ENCODE assay signal across 8 cellular contexts in genomic region chr17:40311575-40311974, GRCh38. TPM values are rescaled to one million over a fixed set of nuclear protein-coding genes. Genes with fewer than 3 reads are reported as not detected.
DNase-seq lines count a peak whose midpoint lies in the region; ATAC-seq and TF ChIP-seq lines count a peak whose summit lies in the region.

No MANE protein-coding gene starts in this region.

- peaks cover 45% of the 10 kb centered on the region for H3K4me1 Mint-ChIP-seq in activated naive CD4-positive, alpha-beta T cell treated with anti-CD3 and anti-CD28 coated beads, Interleukin-2, amount 10 ng/mL, durations not matched to agents 7 days and 5 days

- no peak for ATAC-seq in activated naive CD4-positive, alpha-beta T cell treated with anti-CD3 and anti-CD28 coated beads, Interleukin-2, amount 50 U/mL, for 72 hours
- ATAC-seq in lung (ENCODE audit: insufficient read depth, low FRiP score), result no peak

- H3K9me3 ChIP-seq in ascending aorta (no peaks in the 10 kb centered on the region), lung (ENCODE audit: control insufficient read depth in 2 of 2, insufficient read depth in 1 of 2, low read length in 1 of 2) (no peaks in the 10 kb centered on the region)

- peak overlapping the region in 1 of 2 donors; percentile 2 for H3K4me3 ChIP-seq in ascending aorta
- H3K4me3 ChIP-seq in lung, result no peak overlapping the region

- H3K27ac Mint-ChIP-seq in activated naive CD4-positive, alpha-beta T cell treated with anti-CD3 and anti-CD28 coated beads, Interleukin-2, amount 10 ng/mL, durations not matched to agents 7 days and 5 days, result no peak overlapping the region
- no peak overlapping the region for H3K27ac Mint-ChIP-seq in activated naive CD4-positive, alpha-beta T cell treated with anti-CD3 and anti-CD28 coated beads, Interleukin-2, amount 50 U/mL, for 72 hours

- H3K9me3 Mint-ChIP-seq in activated naive CD4-positive, alpha-beta T cell treated with anti-CD3 and anti-CD28 coated beads, Interleukin-2, amount 10 ng/mL, durations not matched to agents 7 days and 5 days, result no peaks in the 10 kb centered on the region
- no peaks in the 10 kb centered on the region for H3K9me3 Mint-ChIP-seq in activated naive CD4-positive, alpha-beta T cell treated with anti-CD3 and anti-CD28 coated beads, Interleukin-2, amount 50 U/mL, for 72 hours

- DNase-seq in activated naive CD4-positive, alpha-beta T cell treated with anti-CD3 and anti-CD28 coated beads, Interleukin-2, amount 10 ng/mL, durations not matched to agents 7 days and 5 days, result peak; percentile 17
- DNase-seq in activated naive CD4-positive, alpha-beta T cell treated with anti-CD3 and anti-CD28 coated beads, Interleukin-2, amount 50 U/mL, for 72 hours (ENCODE audit: low spot score in 2 of 2), result no peak
- DNase-seq in ascending aorta (ENCODE audit: low spot score in 2 of 2) (peak in 1 of 2 donors; percentile 75), lung (ENCODE audit: low spot score) (no peak), NCI-H2227 treated with DMSO at 0.1 percent for 48 hours (lab: John Stamatoyannopoulos, UW) (no peak), AG20443 (ENCODE audit: low spot score) (no peak), ecto neural progenitor cell (ENCODE audit: low spot score) (no peak), occipital lobe (lab: John Stamatoyannopoulos, UW) (no peak)

- no peaks in the 10 kb centered on the region for H3K36me3 Mint-ChIP-seq in activated naive CD4-positive, alpha-beta T cell treated with anti-CD3 and anti-CD28 coated beads, Interleukin-2, amount 10 ng/mL, durations not matched to agents 7 days and 5 days
- H3K36me3 Mint-ChIP-seq in activated naive CD4-positive, alpha-beta T cell treated with anti-CD3 and anti-CD28 coated beads, Interleukin-2, amount 50 U/mL, for 72 hours, result no peaks in the 10 kb centered on the region

- peak overlapping the region; percentile 82 to 91 for H3K27ac ChIP-seq in ascending aorta
- peak overlapping the region; percentile 72 to 81 for H3K27ac ChIP-seq in lung (ENCODE audit: low read depth in 1 of 2, low read length in 1 of 2)

- H3K27me3 Mint-ChIP-seq in activated naive CD4-positive, alpha-beta T cell treated with anti-CD3 and anti-CD28 coated beads, Interleukin-2, amount 10 ng/mL, durations not matched to agents 7 days and 5 days, result no peaks in the 10 kb centered on the region

- H3K36me3 ChIP-seq in ascending aorta (no peaks in the 10 kb centered on the region), lung (ENCODE audit: control insufficient read depth in 2 of 2, insufficient read depth in 2 of 2, low read length in 2 of 2) (no peaks in the 10 kb centered on the region)

- H3K4me1 ChIP-seq in ascending aorta (peaks cover 60 to 80% of the 10 kb centered on the region in 2 donors), lung (ENCODE audit: control insufficient read depth in 2 of 2, insufficient read depth in 2 of 2, low read length in 2 of 2) (peaks cover 41 to 73% of the 10 kb centered on the region in 2 donors)

- TF ChIP-seq CTCF in ascending aorta (IDR thresholded peaks at IDR 0.05) (no peak), lung (IDR thresholded peaks at IDR 0.05; ENCODE audit: control extremely low read depth, extremely low read depth) (no peak)

- intact Hi-C loops in ascending aorta (cut with DNase I), result loop anchor here (5.0 kb wide), 2 partner anchors 106 to 141 kb away; partner anchors contain the start of gene TOP2A

- no peaks in the 10 kb centered on the region for H3K27me3 ChIP-seq in ascending aorta
- no peaks in the 10 kb centered on the region for H3K27me3 ChIP-seq in lung (ENCODE audit: control insufficient read depth, insufficient read depth)

- no peak overlapping the region for H3K4me3 Mint-ChIP-seq in activated naive CD4-positive, alpha-beta T cell treated with anti-CD3 and anti-CD28 coated beads, Interleukin-2, amount 10 ng/mL, durations not matched to agents 7 days and 5 days

- CTCF ChIA-PET in activated naive CD4-positive, alpha-beta T cell treated with anti-CD3 and anti-CD28 coated beads, Interleukin-2, amount 10 ng/mL, durations not matched to agents 7 days and 5 days (lab: Charles Lee), result interaction anchor here (0.8 to 17.3 kb wide), 2 partner anchors 29 to 46 kb away, joined by 4 to 370 read pairs; partner anchors contain the start of gene GJD3

- WGBS in lung, 2 donors, result 0 to 15% methylated on average over 2 of the region's 2 CpGs

RNA-seq across cellular contexts. Expression of gene RARA, which starts 2.6 kb away (rescaled TPM):
- total RNA-seq in activated naive CD4-positive, alpha-beta T cell treated with anti-CD3 and anti-CD28 coated beads, Interleukin-2, amount 50 U/mL, for 72 hours, result 10 to 100 TPM; 21.0 to 23.0 TPM
- total RNA-seq in ascending aorta (77.3 TPM), lung (10 to 100 TPM; 36.4 to 75.3 TPM), occipital lobe (7.2 TPM)
- 10 to 100 TPM; 49.8 to 51.7 TPM for polyA plus RNA-seq in lung

RNA-seq across cellular contexts. Expression of gene CDC6, which starts 23.9 kb away (rescaled TPM):
- total RNA-seq in activated naive CD4-positive, alpha-beta T cell treated with anti-CD3 and anti-CD28 coated beads, Interleukin-2, amount 50 U/mL, for 72 hours, result 10 to 100 TPM; 81.8 to 86.7 TPM
- 1.2 TPM for total RNA-seq in ascending aorta
- total RNA-seq in lung, result 1 to 10 TPM; 5.5 to 5.7 TPM
- polyA plus RNA-seq in lung, result 1 to 10 TPM; 3.3 to 6.0 TPM
- total RNA-seq in occipital lobe, result 1.6 TPM

RNA-seq across cellular contexts. Expression of gene GJD3, which starts 53.0 kb away (rescaled TPM):
- not detected for total RNA-seq in activated naive CD4-positive, alpha-beta T cell treated with anti-CD3 and anti-CD28 coated beads, Interleukin-2, amount 50 U/mL, for 72 hours
- total RNA-seq in ascending aorta, result not detected
- 1 to 10 TPM in 1 of 2 donors, not detected in 1; 3.6 TPM for total RNA-seq in lung
- polyA plus RNA-seq in lung, result 1 to 10 TPM in 1 of 2 donors, under 1 TPM in 1; 0.53 to 1.4 TPM
- total RNA-seq in occipital lobe, result 0.31 TPM

Comparison
In these comparisons a context has a peak if more than half of its experiments do, and no peak if none do; other contexts are left out.
1. RNA of gene CDC6, which starts 23.9 kb away (total RNA-seq): 81.8 to 86.7 TPM in activated naive CD4-positive, alpha-beta T cell treated with anti-CD3 and anti-CD28 coated beads, Interleukin-2, amount 50 U/mL, for 72 hours; 5.5 to 5.7 TPM in lung, 1.6 TPM in occipital lobe (single experiment) and 1.2 TPM in ascending aorta (single experiment); every median in the first group is over 10 times any median in the second.